ENCODE assay signal across 8 cellular contexts in genomic region chr11:20110908-20111669, GRCh38. TPM values are rescaled to one million over a fixed set of nuclear protein-coding genes. Genes with fewer than 3 reads are reported as not detected.
DNase-seq lines count a peak whose midpoint lies in the region; ATAC-seq and TF ChIP-seq lines count a peak whose summit lies in the region.

No MANE protein-coding gene starts in this region.

- peak overlapping the region; percentile 57 for H2AK9ac ChIP-seq in IMR-90 (replicated peaks; ENCODE audit: low read depth, low read length, poor library complexity)

- H3K4me1 ChIP-seq in IMR-90 (ENCODE audit: control insufficient read depth, insufficient read depth, low read length) (peaks cover 19% of the 10 kb centered on the region), PC-3 (ENCODE audit: insufficient read depth, low read length) (peaks cover 35% of the 10 kb centered on the region)

- H3K4me3 ChIP-seq in IMR-90 (ENCODE audit: insufficient read depth, low read depth, low read length) (no peak overlapping the region), PC-3 (ENCODE audit: low read length) (no peak overlapping the region)

- CTCF ChIA-PET in IMR-90 (lab: Yijun Ruan, JAX): interaction anchor here (0.8 to 1.2 kb wide), 4 partner anchors 14 to 160 kb away, joined by 3 to 4 read pairs (median 4); no protein-coding TSS in a partner anchor
- CTCF ChIA-PET in PC-3 (lab: Charles Lee): interaction anchor here (0.5 to 1.1 kb wide), 3 partner anchors 16 to 159 kb away, joined by 3 to 5 read pairs (median 3); no protein-coding TSS in a partner anchor

- H3K9me1 ChIP-seq in IMR-90 (ENCODE audit: insufficient read depth, low read length): peaks cover 37% of the 10 kb centered on the region

- H3K27me3 ChIP-seq in IMR-90 (ENCODE audit: control insufficient read depth, insufficient read depth, low read length) (no peaks in the 10 kb centered on the region), PC-3 (ENCODE audit: low read length) (no peaks in the 10 kb centered on the region)

- no peak overlapping the region for H3K14ac ChIP-seq in IMR-90 (replicated peaks; ENCODE audit: low read depth, low read length)

- H3K79me2 ChIP-seq in PC-3 (ENCODE audit: low read length): no peaks in the 10 kb centered on the region

- intact Hi-C loops in IMR-90 (cut with micrococcal nuclease) (loop anchor here (1.0 to 2.0 kb wide), 3 partner anchors 80 to 206 kb away; no protein-coding TSS in a partner anchor), PC-3 (cut with micrococcal nuclease) (loop anchor here (1.0 to 10.0 kb wide), 4 partner anchors 15 to 160 kb away; no protein-coding TSS in a partner anchor)

- H4K8ac ChIP-seq in IMR-90 (ENCODE audit: low read depth in 2 of 2, low read length in 2 of 2): peak overlapping the region in 1 of 2 experiments; percentile 78; a peak in 1 of 4 replicates

- dilution Hi-C loops in IMR-90 (cut with HindIII; ENCODE audit: low sequenced_read_pairs, unreplicated experiment): no loop called here

- H2BK120ac ChIP-seq in IMR-90 (ENCODE audit: low read depth, low read length): peak overlapping the region; percentile 80

- H2BK5ac ChIP-seq in IMR-90 (ENCODE audit: low read depth, low read length, poor library complexity, severe bottlenecking): peak overlapping the region; percentile 81

- peaks cover 3 to 9% of the 10 kb centered on the region in 2 experiments; a peak in 3 of 4 replicates for H3K79me1 ChIP-seq in IMR-90 (ENCODE audit: low read depth in 1 of 2, low read length in 2 of 2)

- H3K27ac ChIP-seq in IMR-90 (ENCODE audit: insufficient read depth, low read length) (peak overlapping the region; percentile 6; the same call in 1 of the 2 replicates), PC-3 (ENCODE audit: low read length) (peak overlapping the region; percentile 97)

- peak overlapping the region; percentile 58; the same call in 1 of the 2 replicates for H2BK20ac ChIP-seq in IMR-90 (ENCODE audit: low read depth, low read length)

- BruUV-seq in IMR-90 (replicated peaks; lab: Mats Ljungman, UMichigan): no TSS peak
- no TSS peak for BruUV-seq in PC-3 (replicated peaks; lab: Mats Ljungman, UMichigan)

- H3K23ac ChIP-seq in IMR-90 (ENCODE audit: low read depth, low read length): 0 out of 2 replicates have a peak overlapping the region, but pooled peaks have one; percentile 13

- TF ChIP-seq POLR2A in IMR-90 (IDR thresholded peaks at IDR 0.05; ENCODE audit: low read depth, low read length): no peak

- no peak overlapping the region for H3K9ac ChIP-seq in IMR-90 (ENCODE audit: low read depth, low read length)
- H3K9ac ChIP-seq in PC-3 (ENCODE audit: low read length): peak overlapping the region; percentile 69

- H2AK5ac ChIP-seq in IMR-90 (ENCODE audit: low read depth, low read length): peak overlapping the region; percentile 40; the same call in 1 of the 2 replicates

- H2AFZ ChIP-seq in IMR-90 (replicated peaks; ENCODE audit: low read length, poor library complexity): peak overlapping the region; percentile 4
- H2AFZ ChIP-seq in PC-3 (ENCODE audit: low read length): no peak overlapping the region

- WGBS in IMR-90 (ENCODE audit: extremely low coverage in 2 of 2, insufficient read length in 1 of 2), 2 experiments: 0% methylated on average over 2 of the region's 8 CpGs; no CpG with 5 or more reads in 1 of the 2 experiments

- in situ Hi-C loops in IMR-90 (cut with MboI; ENCODE audit: low sequenced_read_pairs): no loop called here

- H4K20me1 ChIP-seq in IMR-90 (ENCODE audit: insufficient read depth, low read length) (peaks cover 15% of the 10 kb centered on the region), PC-3 (ENCODE audit: low read length) (no peaks in the 10 kb centered on the region)

- H3K9me3 ChIP-seq in IMR-90 (ENCODE audit: control insufficient read depth, insufficient read depth, low read length): no peaks in the 10 kb centered on the region
- H3K9me3 ChIP-seq in PC-3 (ENCODE audit: low read length): no peaks in the 10 kb centered on the region

- no peak overlapping the region for H3K56ac ChIP-seq in IMR-90 (ENCODE audit: extremely low read depth, insufficient read depth, low read length)

- TF ChIP-seq CTCF in IMR-90 (conservative IDR thresholded peaks at IDR 0.05; ENCODE audit: low read depth, low read length) (peak; percentile 62), PC-3 (conservative IDR thresholded peaks at IDR 0.05; ENCODE audit: low read depth, low read length) (peak; percentile 91)

- H3K4ac ChIP-seq in IMR-90 (ENCODE audit: low read depth, low read length): peak overlapping the region; percentile 76

- peaks cover 9% of the 10 kb centered on the region for H3K36me3 ChIP-seq in IMR-90 (ENCODE audit: control insufficient read depth, insufficient read depth, low read length)
- H3K36me3 ChIP-seq in PC-3 (ENCODE audit: low read depth, low read length): peaks cover 18% of the 10 kb centered on the region; the same call in 1 of the 2 replicates

- H4K91ac ChIP-seq in IMR-90 (ENCODE audit: insufficient read depth, low read depth, low read length): peak overlapping the region; percentile 71; the same call in 1 of the 2 replicates

- no peak overlapping the region for H4K5ac ChIP-seq in IMR-90 (ENCODE audit: low read depth, low read length)

- H3K9me2 ChIP-seq in PC-3 (replicated peaks; ENCODE audit: low read length): no peaks in the 10 kb centered on the region

- H3F3A ChIP-seq in PC-3 (ENCODE audit: low read length, unreplicated experiment): peaks cover 14% of the 10 kb centered on the region

- peak; percentile 87 for ATAC-seq in GM21447 (IDR thresholded peaks at IDR 0.05; ENCODE audit: unreplicated experiment)
- peak; percentile 22 for ATAC-seq in IMR-90 (ENCODE audit: low read depth)
- ATAC-seq in PC-3: peak; percentile 77

- POLR2A ChIA-PET in IMR-90 (lab: Charles Lee; ENCODE audit: unreplicated experiment): no interaction called here
- POLR2A ChIA-PET in PC-3 (lab: Charles Lee; ENCODE audit: unreplicated experiment): interaction anchor here (0.6 kb wide), 2 partner anchors 14 to 16 kb away, joined by 3 read pairs; no protein-coding TSS in a partner anchor

- DNase-seq in EL: peak; percentile 93
- DNase-seq in IMR-90: peak; percentile 85
- DNase-seq in PC-3: peak; percentile 90
- DNase-seq in amniotic epithelial cell (ENCODE audit: low read depth): peak; percentile 94
- peak; percentile 95 for DNase-seq in iPS-NIHi7 (ENCODE audit: extremely low spot score)
- DNase-seq in stimulated activated CD4-positive, alpha-beta T cell treated with anti-CD3 and anti-CD28 coated beads, Interleukin-15, amount 100 ng/mL, for 24 hours: peak; percentile 62
- no peak for DNase-seq in dedifferentiated amniotic fluid mesenchymal stem cell (ENCODE audit: extremely low spot score)

- H3K18ac ChIP-seq in IMR-90 (ENCODE audit: low read depth, low read length): no peak overlapping the region

- H3K4me2 ChIP-seq in IMR-90 (ENCODE audit: low read depth, low read length) (no peak overlapping the region), PC-3 (ENCODE audit: low read length) (peak overlapping the region; percentile 74)

- TF ChIP-seq RAD21 in IMR-90 (IDR thresholded peaks at IDR 0.05; ENCODE audit: low read length): peak; percentile 57

- 0 out of 3 replicates have a peak overlapping the region, but pooled peaks have one; percentile 48 for H2BK15ac ChIP-seq in IMR-90 (ENCODE audit: low read depth, low read length)

TF ChIP-seq in IMR-90, 13 proteins besides CTCF, POLR2A, EP300 and RAD21:
- TF ChIP-seq CEBPB (IDR thresholded peaks at IDR 0.05; ENCODE audit: low read depth, low read length) (no peak), MAFK (IDR thresholded peaks at IDR 0.05; ENCODE audit: low read depth, low read length) (no peak), FOS (IDR thresholded peaks at IDR 0.05; ENCODE audit: low read depth, low read length) (peak; percentile 45; the same call in 1 of the 2 replicates), CHD1 (IDR thresholded peaks at IDR 0.05; ENCODE audit: low read depth, low read length) (no peak), SMC3 (IDR thresholded peaks at IDR 0.05; ENCODE audit: low read depth, low read length) (peak; percentile 36; the same call in 1 of the 2 replicates)

RNA-seq across cellular contexts. Expression of gene DBX1, which starts 49.2 kb away (rescaled TPM):
- total RNA-seq in IMR-90 (2012; rRNA removed) (not detected in 2 replicates), PC-3 (2014; rRNA removed) (not detected in 2 replicates)
- polyA plus RNA-seq in IMR-90 (2012; rRNA removed): not detected in 2 replicates
- not detected in 2 replicates for polyA plus RNA-seq in IMR-90 (2012; cell fraction: cytosol; rRNA removed)
- polyA plus RNA-seq in IMR-90 (2012; cell fraction: nucleus; rRNA removed; ENCODE audit: low replicate concordance): not detected in 2 replicates

Comparison
In these comparisons a context has a peak if more than half of its experiments do, and no peak if none do; other contexts are left out.
1. ATAC-seq: peak in every context shown above with its lines; median percentile 87 in GM21447; 77 in PC-3; 22 in IMR-90.